In the genomic region with DNA sequence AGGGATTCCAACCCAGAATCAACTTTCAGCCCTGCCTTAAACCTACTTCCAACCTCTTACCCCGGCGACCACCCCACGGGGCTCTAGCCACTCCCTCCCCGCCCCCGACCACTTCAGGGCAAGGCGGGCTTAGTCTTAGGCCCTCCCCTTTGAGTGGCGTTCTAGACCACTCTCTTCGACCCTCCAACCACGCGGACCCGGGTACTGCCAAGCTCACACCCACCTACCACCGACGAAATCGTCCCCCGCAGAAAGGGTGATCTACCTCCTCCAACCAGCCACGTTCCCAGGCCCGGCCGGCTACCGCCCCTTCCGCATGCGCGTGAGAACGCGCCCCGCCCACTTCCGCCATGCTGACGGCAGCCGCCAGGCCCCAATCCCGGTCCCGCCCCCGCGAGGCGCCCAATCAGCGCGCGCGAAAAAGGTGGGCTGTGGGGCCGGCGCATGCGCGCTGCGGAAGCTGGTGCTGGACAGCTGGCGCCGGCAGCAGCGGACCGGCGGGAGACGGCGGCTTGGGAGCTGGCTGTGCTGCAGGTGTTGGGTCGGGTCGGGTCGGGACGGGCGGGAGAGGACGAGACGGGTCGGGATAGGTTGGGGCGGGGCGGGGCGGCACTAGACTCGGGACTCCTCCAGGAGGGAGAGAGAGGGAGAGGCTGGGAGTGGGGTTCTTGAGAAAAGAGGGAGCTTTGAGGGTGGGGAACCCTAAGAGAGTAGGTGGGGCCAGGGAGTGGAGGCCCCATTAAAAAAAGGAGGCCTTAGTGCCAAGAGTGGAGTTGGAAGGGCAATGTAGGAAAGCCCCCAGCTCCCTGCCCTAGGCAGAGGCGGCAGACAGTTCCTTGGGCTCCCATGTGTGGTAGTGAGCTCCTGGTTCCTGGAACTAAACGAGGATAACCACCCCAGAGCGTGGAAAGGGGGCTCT, we compare ENCODE assay signal across 8 cellular contexts.
DNase-seq lines count a peak whose midpoint lies in the region; ATAC-seq lines count a peak whose summit lies in the region.

A gene with protein sequence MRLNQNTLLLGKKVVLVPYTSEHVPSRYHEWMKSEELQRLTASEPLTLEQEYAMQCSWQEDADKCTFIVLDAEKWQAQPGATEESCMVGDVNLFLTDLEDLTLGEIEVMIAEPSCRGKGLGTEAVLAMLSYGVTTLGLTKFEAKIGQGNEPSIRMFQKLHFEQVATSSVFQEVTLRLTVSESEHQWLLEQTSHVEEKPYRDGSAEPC (minus strand): TSS at position 302 of the 919 bp plus-strand sequence. CDS start 647 bp downstream, outside the sequence.

- ATAC-seq in GM19023 (IDR thresholded peaks at IDR 0.05; ENCODE audit: unreplicated experiment), result peak; percentile 82
- peak; percentile 73 for ATAC-seq in HG03342 (IDR thresholded peaks at IDR 0.05; ENCODE audit: unreplicated experiment)

- DNase-seq in AG08396 (ENCODE audit: low spot score) (peak; percentile 100), NCI-H446 (lab: John Stamatoyannopoulos, UW) (peak; percentile 97 to 99), islet precursor cell (peak; percentile 100)
- DNase-seq in activated CD4-positive, CD25-positive, alpha-beta regulatory T cell treated with anti-CD3 and anti-CD28 coated beads, Interleukin-2, amount 50 U/mL, for 16 hours (ENCODE audit: low read depth, low spot score), result peak; percentile 99
- peak; percentile 97 for DNase-seq in central memory CD4-positive, alpha-beta T cell
- DNase-seq in stimulated activated CD4-positive, alpha-beta T cell treated with anti-CD3 and anti-CD28 coated beads, Interleukin-12 subunit alpha, Interleukin-12 subunit beta, amount 100 ng/mL, for 4 hours, result peak; percentile 100

Comparison
In these comparisons a context has a peak if more than half of its experiments do, and no peak if none do; other contexts are left out.
1. Peak in every context shown above with its lines: DNase-seq and ATAC-seq.